In genomic region chr1:15128520-15129313, GRCh38 we compare ENCODE assay signal across 8 cellular contexts. TPM values are rescaled to one million over a fixed set of nuclear protein-coding genes. Genes with fewer than 3 reads are reported as not detected.
A peak's percentile ranks its signal among the peaks of the same experiment; 100 is the strongest.
DNase-seq lines count a peak whose midpoint lies in the region; ATAC-seq and TF ChIP-seq lines count a peak whose summit lies in the region.

No MANE protein-coding gene starts in this region.

- no peaks in the 10 kb centered on the region for H3K9me3 Mint-ChIP-seq in activated T-cell treated with anti-CD3 and anti-CD28 coated beads, Interleukin-2, amount 50 U/mL, for 72 hours

- H3K27ac Mint-ChIP-seq in activated T-cell treated with anti-CD3 and anti-CD28 coated beads, Interleukin-2, amount 50 U/mL, for 72 hours: no peak overlapping the region

- H3K27ac ChIP-seq in suprapubic skin: no peak overlapping the region

- peak; percentile 89 to 95 for ATAC-seq in activated T-cell treated with anti-CD3 and anti-CD28 coated beads, Interleukin-2, amount 50 U/mL, for 72 hours (replicated peaks in 1 of 2)

- no peak overlapping the region for H3K4me3 Mint-ChIP-seq in activated T-cell treated with anti-CD3 and anti-CD28 coated beads, Interleukin-2, amount 50 U/mL, for 72 hours

- DNase-seq in DMS79 treated with DMSO at 0.1 percent for 48 hours (lab: John Stamatoyannopoulos, UW) (peak; percentile 21), DMS79 (lab: John Stamatoyannopoulos, UW) (no peak), HuH-7.5 (ENCODE audit: low spot score) (peak; percentile 83), RKO (ENCODE audit: low spot score) (peak; percentile 55), fibroblast of mammary gland (ENCODE audit: low read depth) (peak; percentile 64), nucleus accumbens (lab: John Stamatoyannopoulos, UW) (peak in 38 of 56 donors; percentile 1 to 53 (median 11)), suprapubic skin (ENCODE audit: low spot score in 2 of 2) (peak in 1 of 2 donors; percentile 74)
- peak; percentile 68 to 80 for DNase-seq in activated T-cell treated with anti-CD3 and anti-CD28 coated beads, Interleukin-2, amount 50 U/mL, for 72 hours

- TF ChIP-seq EP300 in suprapubic skin (IDR thresholded peaks at IDR 0.05): no peak

- no peak overlapping the region for H3K4me3 ChIP-seq in fibroblast of mammary gland (ENCODE audit: control insufficient read depth, low read depth, low read length)
- H3K4me3 ChIP-seq in suprapubic skin: no peak overlapping the region

- peaks cover 6% of the 10 kb centered on the region for H3K9me3 ChIP-seq in suprapubic skin

- peaks cover under 1% of the 10 kb centered on the region for H3K27me3 ChIP-seq in suprapubic skin

- WGBS in suprapubic skin: 41% methylated on average over 15 of the region's 18 CpGs

- no peak for TF ChIP-seq POLR2A in suprapubic skin (IDR thresholded peaks at IDR 0.05)

- H3K36me3 Mint-ChIP-seq in activated T-cell treated with anti-CD3 and anti-CD28 coated beads, Interleukin-2, amount 50 U/mL, for 72 hours (ENCODE audit: insufficient read depth in 2 of 2): peaks cover 0 to 1% of the 10 kb centered on the region in 2 donors

- TF ChIP-seq CTCF in fibroblast of mammary gland (conservative IDR thresholded peaks at IDR 0.05; ENCODE audit: control insufficient read depth, insufficient read depth, low read depth, low read length): peak; percentile 84
- TF ChIP-seq CTCF in suprapubic skin (IDR thresholded peaks at IDR 0.05): peak; percentile 61 to 82

- peaks cover 3% of the 10 kb centered on the region for H3K4me1 ChIP-seq in suprapubic skin

- H3K4me1 Mint-ChIP-seq in activated T-cell treated with anti-CD3 and anti-CD28 coated beads, Interleukin-2, amount 50 U/mL, for 72 hours (ENCODE audit: low read depth): no peaks in the 10 kb centered on the region

- H3K27me3 Mint-ChIP-seq in activated T-cell treated with anti-CD3 and anti-CD28 coated beads, Interleukin-2, amount 50 U/mL, for 72 hours (ENCODE audit: low read depth): peaks cover 32% of the 10 kb centered on the region

- no peaks in the 10 kb centered on the region for H3K36me3 ChIP-seq in suprapubic skin

RNA-seq across cellular contexts. Expression of gene TMEM51, which starts 24.8 kb away (rescaled TPM):
- total RNA-seq in activated T-cell treated with anti-CD3 and anti-CD28 coated beads, Interleukin-2, amount 50 U/mL, for 72 hours: not detected
- 10 to 100 TPM in 2 of 4 donors, 1 to 10 TPM in 2; 6.4 to 12.2 (median 10.6) TPM for total RNA-seq in suprapubic skin

Comparison
In these comparisons a context has a peak if more than half of its experiments do, and no peak if none do; other contexts are left out.
1. RNA of gene TMEM51, which starts 24.8 kb away (total RNA-seq): 6.4 to 12.2 TPM in suprapubic skin; not detected in activated T-cell treated with anti-CD3 and anti-CD28 coated beads, Interleukin-2, amount 50 U/mL, for 72 hours; every median in the first group is over 4 times any median in the second.